8 cellular contexts compared by ENCODE assay signal in genomic region chr3:8963137-8963853, GRCh38. TPM values are rescaled to one million over a fixed set of nuclear protein-coding genes. Genes with fewer than 3 reads are reported as not detected.
DNase-seq lines count a peak whose midpoint lies in the region; ATAC-seq and TF ChIP-seq lines count a peak whose summit lies in the region.

Gene RAD18 (minus strand): TSS chr3:8963472. CDS start chr3:8963385, 87 bp downstream.

- ATAC-seq in HG02571 (IDR thresholded peaks at IDR 0.05; ENCODE audit: unreplicated experiment), result peak; percentile 94

- H3K4me1 Mint-ChIP-seq in activated naive CD4-positive, alpha-beta T cell treated with anti-CD3 and anti-CD28 coated beads, Interleukin-2, amount 10 ng/mL, durations not matched to agents 7 days and 5 days, result peaks cover 48% of the 10 kb centered on the region

- H3K4me3 ChIP-seq in GM08714 (ENCODE audit: low read length) (peak within 1 kb of the TSS; percentile 95), NB4 (ENCODE audit: low read depth, low read length) (peak within 1 kb of the TSS; percentile 72), SK-N-SH (ENCODE audit: low read depth in 2 of 2, low read length in 1 of 2) (peak within 1 kb of the TSS; percentile 80 to 97)

- peak within 1 kb of the TSS; percentile 93 for H3K27ac Mint-ChIP-seq in activated naive CD4-positive, alpha-beta T cell treated with anti-CD3 and anti-CD28 coated beads, Interleukin-2, amount 10 ng/mL, durations not matched to agents 7 days and 5 days

- no peaks in the 10 kb centered on the region for H3K9me2 ChIP-seq in SK-N-SH

- peaks cover 31% of the 10 kb centered on the region for H3K27me3 Mint-ChIP-seq in activated naive CD4-positive, alpha-beta T cell treated with anti-CD3 and anti-CD28 coated beads, Interleukin-2, amount 10 ng/mL, durations not matched to agents 7 days and 5 days

- peaks cover 9% of the 10 kb centered on the region for H3K36me3 Mint-ChIP-seq in activated naive CD4-positive, alpha-beta T cell treated with anti-CD3 and anti-CD28 coated beads, Interleukin-2, amount 10 ng/mL, durations not matched to agents 7 days and 5 days

- TF ChIP-seq EP300 in SK-N-SH (IDR thresholded peaks at IDR 0.05; ENCODE audit: borderline replicate concordance in 1 of 2, low read depth in 1 of 2, low read length in 1 of 2), result no peak

- H3K27me3 ChIP-seq in SK-N-SH (ENCODE audit: insufficient read depth), result no peaks in the 10 kb centered on the region

- DNase-seq in NB4 (ENCODE audit: low read depth) (peak; percentile 89), SK-N-SH (peak; percentile 90), globus pallidus (ENCODE audit: low spot score) (peak; percentile 82), occipital lobe (lab: John Stamatoyannopoulos, UW) (peak; percentile 81)
- DNase-seq in activated naive CD4-positive, alpha-beta T cell treated with anti-CD3 and anti-CD28 coated beads, Interleukin-2, amount 10 ng/mL, durations not matched to agents 7 days and 5 days, result peak; percentile 95

- peak within 1 kb of the TSS; percentile 93 for H2AFZ ChIP-seq in SK-N-SH (ENCODE audit: low read depth)

- H3K4me3 Mint-ChIP-seq in activated naive CD4-positive, alpha-beta T cell treated with anti-CD3 and anti-CD28 coated beads, Interleukin-2, amount 10 ng/mL, durations not matched to agents 7 days and 5 days, result peak within 1 kb of the TSS; percentile 89

- POLR2A ChIA-PET in SK-N-SH (lab: Yijun Ruan, JAX), result no interaction called here

- H3K9ac ChIP-seq in SK-N-SH, result peak within 1 kb of the TSS; percentile 73

- H3K36me3 ChIP-seq in SK-N-SH (replicated peaks in 1 of 2; ENCODE audit: control insufficient read depth in 1 of 2, insufficient read depth in 2 of 2, low read length in 1 of 2), result peaks cover 8 to 12% of the 10 kb centered on the region in 2 experiments

- TF ChIP-seq RAD21 in SK-N-SH (IDR thresholded peaks at IDR 0.05; ENCODE audit: low read length), result no peak

- H3K27ac ChIP-seq in SK-N-SH (ENCODE audit: low read depth in 2 of 2, low read length in 1 of 2) (peak within 1 kb of the TSS; percentile 76 to 77), temporal lobe (ENCODE audit: low read depth, low read length) (peak within 1 kb of the TSS; percentile 59)

- no peak for TF ChIP-seq CTCF in NB4 (IDR thresholded peaks at IDR 0.05; ENCODE audit: low read depth, low read length)
- no peak for TF ChIP-seq CTCF in SK-N-SH (IDR thresholded peaks at IDR 0.05)

- H3F3A ChIP-seq in SK-N-SH (replicated peaks; ENCODE audit: insufficient read depth), result peaks cover 15% of the 10 kb centered on the region

- H3K9me3 ChIP-seq in SK-N-SH, result no peaks in the 10 kb centered on the region

- TF ChIP-seq POLR2A in NB4 (IDR thresholded peaks at IDR 0.05; ENCODE audit: extremely low read depth, insufficient read length), result peak; percentile 51

- under 1% methylated on average over 25 of the region's 45 CpGs for WGBS in SK-N-SH (ENCODE audit: low lambda C conversion rate)

- peak within 1 kb of the TSS; percentile 81 for H3K4me2 ChIP-seq in SK-N-SH

- CTCF ChIA-PET in SK-N-SH (lab: Yijun Ruan, JAX), result interaction anchor here (1.3 to 1.5 kb wide), 3 partner anchors 9 to 194 kb away, joined by 4 read pairs; partner anchors contain the start of gene OXTR
- CTCF ChIA-PET in activated naive CD4-positive, alpha-beta T cell treated with anti-CD3 and anti-CD28 coated beads, Interleukin-2, amount 10 ng/mL, durations not matched to agents 7 days and 5 days (lab: Charles Lee), result interaction anchor here (0.6 to 1.0 kb wide), 2 partner anchors 24 to 538 kb away, joined by 4 to 5 read pairs; no protein-coding TSS in a partner anchor

- no peaks in the 10 kb centered on the region for H4K20me1 ChIP-seq in SK-N-SH (ENCODE audit: insufficient read depth)

- peaks cover 11 to 17% of the 10 kb centered on the region in 2 experiments; a peak in 3 of 4 replicates for H3K4me1 ChIP-seq in SK-N-SH (ENCODE audit: control insufficient read depth in 1 of 2, insufficient read depth in 2 of 2, low read depth in 1 of 2, low read length in 1 of 2)

- peaks cover 49% of the 10 kb centered on the region for H3K79me2 ChIP-seq in SK-N-SH (ENCODE audit: insufficient read depth)

- no peaks in the 10 kb centered on the region for H3K9me3 Mint-ChIP-seq in activated naive CD4-positive, alpha-beta T cell treated with anti-CD3 and anti-CD28 coated beads, Interleukin-2, amount 10 ng/mL, durations not matched to agents 7 days and 5 days

TF ChIP-seq in SK-N-SH, 30 proteins besides CTCF, POLR2A, EP300 and RAD21 (continues in another document):
- TF ChIP-seq FOSL2 (IDR thresholded peaks at IDR 0.05; ENCODE audit: borderline replicate concordance, low read depth), result no peak
- TF ChIP-seq CHD2 (IDR thresholded peaks at IDR 0.05; ENCODE audit: low read length, partially characterized antibody), result no peak
- TF ChIP-seq RFX5 (IDR thresholded peaks at IDR 0.05; ENCODE audit: low read length), result no peak
- TF ChIP-seq FOXM1 (IDR thresholded peaks at IDR 0.05; ENCODE audit: low read depth), result no peak
- no peak for TF ChIP-seq GATA2 (CRISPR knock-in tag; IDR thresholded peaks at IDR 0.05)
- TF ChIP-seq NFIC (IDR thresholded peaks at IDR 0.05; ENCODE audit: borderline replicate concordance), result no peak
- no peak for TF ChIP-seq MEF2A (IDR thresholded peaks at IDR 0.05; ENCODE audit: borderline replicate concordance, low read depth)
- TF ChIP-seq TEAD4 (IDR thresholded peaks at IDR 0.05; ENCODE audit: borderline replicate concordance, insufficient read depth), result no peak
- no peak for TF ChIP-seq ZBTB33 (IDR thresholded peaks at IDR 0.05; ENCODE audit: borderline replicate concordance, low read depth)
- TF ChIP-seq USF2 (IDR thresholded peaks at IDR 0.05; ENCODE audit: borderline replicate concordance, low read depth, low read length), result no peak
- no peak for TF ChIP-seq USF1 (IDR thresholded peaks at IDR 0.05; ENCODE audit: borderline replicate concordance, low read depth)
- TF ChIP-seq EZH2phosphoT487 (IDR thresholded peaks at IDR 0.05; ENCODE audit: borderline replicate concordance, low read depth), result no peak
- TF ChIP-seq FOXJ3 (CRISPR knock-in tag; IDR thresholded peaks at IDR 0.05), result no peak
- TF ChIP-seq TCF12 (IDR thresholded peaks at IDR 0.05), result no peak
- no peak for TF ChIP-seq YY1 (IDR thresholded peaks at IDR 0.05; ENCODE audit: low read depth)
- no peak for TF ChIP-seq RCOR1 (IDR thresholded peaks at IDR 0.05; ENCODE audit: low read length)
- TF ChIP-seq SIN3A (IDR thresholded peaks at IDR 0.05; ENCODE audit: borderline replicate concordance, low read depth, low read length), result peak; percentile 99

RNA-seq across cellular contexts. Expression of gene RAD18, which starts in this region (rescaled TPM):
- polyA plus RNA-seq in SK-N-SH (2012; rRNA removed), result 5.7 and 6.5 TPM in 2 replicates
- polyA plus RNA-seq in SK-N-SH (2012; cell fraction: cytosol; rRNA removed), result 5.0 and 6.5 TPM in 2 replicates
- polyA plus RNA-seq in SK-N-SH (2012; cell fraction: nucleus; rRNA removed), result 7.7 and 10.9 TPM in 2 replicates
- total RNA-seq in occipital lobe, result 24.0 TPM
- total RNA-seq in temporal lobe, result 13.3 TPM

Comparison
In these comparisons a context has a peak if more than half of its experiments do, and no peak if none do; other contexts are left out.
1. Peak in every context shown above with its lines: DNase-seq, ATAC-seq, H3K4me3 ChIP-seq and H3K27ac ChIP-seq.